31 cellular contexts compared by ENCODE assay signal in the genomic region with DNA sequence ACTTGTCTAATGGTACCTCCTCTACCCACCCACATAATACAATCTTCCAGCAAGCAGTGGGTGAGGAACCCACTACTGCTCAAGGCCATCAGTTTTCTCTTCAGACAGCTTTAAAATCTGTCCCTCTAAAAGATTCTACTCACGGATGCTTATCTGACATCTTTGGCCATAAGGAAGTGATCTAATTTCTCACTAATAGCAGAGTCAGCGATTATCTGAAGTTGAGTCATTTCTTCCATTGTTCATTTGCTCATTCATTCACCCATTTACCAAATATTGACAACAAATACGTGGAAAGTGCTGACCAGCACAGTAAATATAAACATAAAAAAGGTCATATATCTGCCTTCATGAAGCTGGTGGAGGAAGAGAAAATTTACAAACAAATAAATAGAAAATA.
A peak's percentile ranks its signal among the peaks of the same experiment; 100 is the strongest.
DNase-seq lines count a peak whose midpoint lies in the region; ATAC-seq, FAIRE-seq and TF ChIP-seq lines count a peak whose summit lies in the region.
"Had no signal": no experiment of that assay in that cellular context is flagged by ENCODE, and none has a peak within 500 bp of the region (broad histone marks: within the 10 kb centered on the region; RNA-seq: fewer than 3 reads in every experiment).

No MANE protein-coding gene starts in this region.

- BruUV-seq in HepG2 (replicated peaks; lab: Mats Ljungman, UMichigan), result no TSS peak

- no peaks in the 10 kb centered on the region for H3K36me3 Mint-ChIP-seq in astrocyte (ENCODE audit: low read depth, unreplicated experiment)
- H3K36me3 Mint-ChIP-seq in H9 (ENCODE audit: insufficient read depth in 1 of 3, low read depth in 3 of 3), result no peaks in the 10 kb centered on the region
- H3K36me3 Mint-ChIP-seq: stimulated activated naive B cell treated with anti-CD40 and anti-IgM and Interleukin-4, amounts not matched to agents 10 μg/mL and 1 μg/mL and 100 μg/mL, for 72 hours had no signal

- no peak overlapping the region for H2BK12ac ChIP-seq in H9 (ENCODE audit: insufficient read length, low read depth, low read length)

- H3K4me3 Mint-ChIP-seq in astrocyte (ENCODE audit: unreplicated experiment) (no peak overlapping the region), H9 (no peak overlapping the region)
- H3K4me3 Mint-ChIP-seq: CD4-positive, alpha-beta T cell; nephron; stimulated activated naive B cell treated with anti-CD40 and anti-IgM and Interleukin-4, amounts not matched to agents 10 μg/mL and 1 μg/mL and 100 μg/mL, for 72 hours had no signal

- H2BK15ac ChIP-seq in H9 (ENCODE audit: low read depth, low read length), result no peak overlapping the region

- H3K27ac ChIP-seq in HepG2 (ENCODE audit: extremely low read length, insufficient read depth, low read length) (no peak overlapping the region), right lobe of liver (no peak overlapping the region), astrocyte (ENCODE audit: low read depth, low read length) (peak overlapping the region; percentile 46), H9 (ENCODE audit: insufficient read length, low read depth, low read length) (no peak overlapping the region)
- H3K27ac ChIP-seq: heart left ventricle, lower lobe of right lung, pancreas, SK-N-MC, vagina, VCaP had no signal

- H3K4me2 ChIP-seq in HepG2 (ENCODE audit: low read depth, low read length) (no peak overlapping the region), astrocyte (ENCODE audit: low read length) (peak overlapping the region; percentile 25), H9 (ENCODE audit: insufficient read depth, insufficient read length, low read length) (no peak overlapping the region)

- no peak overlapping the region for H2BK20ac ChIP-seq in H9 (ENCODE audit: low read depth, low read length, poor library complexity, severe bottlenecking)

- H3K36me3 ChIP-seq in HepG2 (replicated peaks in 1 of 2; ENCODE audit: control insufficient read depth in 1 of 2, insufficient read depth in 2 of 2, low read length in 2 of 2) (no peaks in the 10 kb centered on the region), right lobe of liver (no peaks in the 10 kb centered on the region), astrocyte (ENCODE audit: insufficient read depth, low read length) (no peaks in the 10 kb centered on the region)
- H3K36me3 ChIP-seq: heart left ventricle, lower lobe of right lung, pancreas, vagina had no signal

- H2BK5ac ChIP-seq in H9 (ENCODE audit: insufficient read length, low read length), result no peak overlapping the region

- H4K91ac ChIP-seq in H9 (ENCODE audit: insufficient read length, low read depth, low read length), result no peak overlapping the region

- H3K4me1 ChIP-seq in HepG2 (ENCODE audit: insufficient read depth, low read length), result peaks cover 6% of the 10 kb centered on the region; the same call in 1 of the 2 replicates
- peaks cover 0 to 6% (median 0%) of the 10 kb centered on the region in 4 donors for H3K4me1 ChIP-seq in right lobe of liver
- peaks cover 15% of the 10 kb centered on the region for H3K4me1 ChIP-seq in astrocyte (ENCODE audit: insufficient read depth, low read length)
- H3K4me1 ChIP-seq in H9 (ENCODE audit: insufficient read depth, low read length), result no peaks in the 10 kb centered on the region

- TF ChIP-seq EP300 in HepG2 (IDR thresholded peaks at IDR 0.05; ENCODE audit: low read depth in 2 of 2, low read length in 2 of 2), result no peak
- no peak for TF ChIP-seq EP300 in HepG2 (CRISPR knock-in tag; IDR thresholded peaks at IDR 0.05; ENCODE audit: borderline replicate concordance)

- no peak overlapping the region for H3K4ac ChIP-seq in H9 (ENCODE audit: low read depth, low read length)

- no peak overlapping the region for H3K9ac ChIP-seq in HepG2 (ENCODE audit: insufficient read depth, low read depth, low read length)
- no peak overlapping the region for H3K9ac ChIP-seq in astrocyte (ENCODE audit: low read length)
- H3K9ac ChIP-seq in H9 (ENCODE audit: extremely low read depth, insufficient read length, low read length), result no peak overlapping the region

- H4K5ac ChIP-seq in H9 (ENCODE audit: insufficient read length, low read depth, low read length), result no peak overlapping the region

- no peaks in the 10 kb centered on the region for H3K79me2 ChIP-seq in HepG2 (ENCODE audit: insufficient read depth, low read length)
- no peaks in the 10 kb centered on the region for H3K79me2 ChIP-seq in astrocyte (ENCODE audit: insufficient read depth, low read length)
- H3K79me2 ChIP-seq in H9 (ENCODE audit: insufficient read depth, low read length), result no peaks in the 10 kb centered on the region

- no peak overlapping the region for H3T11ph ChIP-seq in H9 (ENCODE audit: low read length)

- H2AFZ ChIP-seq in HepG2 (ENCODE audit: low read length) (no peak overlapping the region), astrocyte (ENCODE audit: low read depth, low read length) (no peak overlapping the region), H9 (ENCODE audit: low read length) (no peak overlapping the region)

- no peak overlapping the region for H4K8ac ChIP-seq in H9 (replicated peaks; ENCODE audit: insufficient read length, low read depth, low read length)

- no peak for TF ChIP-seq CTCF in HepG2 (CRISPR knock-in tag; IDR thresholded peaks at IDR 0.05)
- TF ChIP-seq CTCF in right lobe of liver (IDR thresholded peaks at IDR 0.05), result no peak
- no peak for TF ChIP-seq CTCF in astrocyte (IDR thresholded peaks at IDR 0.05; ENCODE audit: insufficient read depth, low read depth, low read length)
- TF ChIP-seq CTCF in fibroblast of pulmonary artery (IDR thresholded peaks at IDR 0.05; ENCODE audit: low read length, missing control alignments), result no peak
- no peak for TF ChIP-seq CTCF in H9 (conservative IDR thresholded peaks at IDR 0.05)

- no peaks in the 10 kb centered on the region for H3K27me3 ChIP-seq in HepG2 (ENCODE audit: control insufficient read depth in 1 of 2, insufficient read depth in 2 of 2, low read length in 2 of 2)
- no peaks in the 10 kb centered on the region for H3K27me3 ChIP-seq in right lobe of liver
- H3K27me3 ChIP-seq in astrocyte (ENCODE audit: insufficient read depth, low read length), result no peaks in the 10 kb centered on the region
- no peaks in the 10 kb centered on the region for H3K27me3 ChIP-seq in H9 (ENCODE audit: insufficient read depth, low read length)
- H3K27me3 ChIP-seq: heart left ventricle, pancreas, vagina had no signal

- no peak overlapping the region for H2AK5ac ChIP-seq in H9 (ENCODE audit: insufficient read length, low read length)

- H3K27me3 Mint-ChIP-seq in astrocyte (ENCODE audit: low read depth, unreplicated experiment) (no peaks in the 10 kb centered on the region), H9 (ENCODE audit: low read depth) (no peaks in the 10 kb centered on the region)
- H3K27me3 Mint-ChIP-seq: CD4-positive, alpha-beta T cell had no signal

- intact Hi-C loops in HepG2 (cut with micrococcal nuclease; ENCODE audit: unreplicated experiment), result no loop called here
- intact Hi-C loops in right lobe of liver (cut with DNase I), result no loop called here

- no peak overlapping the region for H3K18ac ChIP-seq in H9 (ENCODE audit: insufficient read length, low read depth, low read length)

- ATAC-seq in HepG2 (no peak), right lobe of liver (no peak)
- ATAC-seq: heart left ventricle; lower lobe of right lung; pancreas; sciatic nerve; stimulated activated naive B cell treated with anti-CD40 and anti-IgM and Interleukin-4, amounts not matched to agents 10 μg/mL and 1 μg/mL and 100 μg/mL, for 72 hours had no signal

- H3K4me3 ChIP-seq in HepG2 (replicated peaks in 1 of 3; ENCODE audit: insufficient read depth in 1 of 3, low read depth in 2 of 3, low read length in 3 of 3), result no peak overlapping the region
- H3K4me3 ChIP-seq in right lobe of liver, result no peak overlapping the region
- no peak overlapping the region for H3K4me3 ChIP-seq in astrocyte (ENCODE audit: insufficient read depth, low read depth, low read length)
- H3K4me3 ChIP-seq in fibroblast of pulmonary artery (replicated peaks; ENCODE audit: low read depth, low read length), result no peak overlapping the region
- H3K4me3 ChIP-seq: heart left ventricle, lower lobe of right lung, pancreas, SK-N-MC, vagina had no signal

- TF ChIP-seq RAD21 in HepG2 (CRISPR knock-in tag; IDR thresholded peaks at IDR 0.05), result no peak

- H3K9me3 ChIP-seq in HepG2 (ENCODE audit: low read length) (no peaks in the 10 kb centered on the region), right lobe of liver (no peaks in the 10 kb centered on the region), astrocyte (ENCODE audit: insufficient read depth, low read depth, low read length) (no peaks in the 10 kb centered on the region), H9 (ENCODE audit: control insufficient read depth, low read depth, low read length) (no peaks in the 10 kb centered on the region)
- H3K9me3 ChIP-seq: heart left ventricle, lower lobe of right lung, pancreas, vagina had no signal

- POLR2A ChIA-PET in HepG2 (lab: Yijun Ruan, JAX), result no interaction called here

- CTCF ChIA-PET in HepG2 (lab: Yijun Ruan, JAX; ENCODE audit: low intra/inter-chr PET ratio, low total read pairs), result no interaction called here

- WGBS in HepG2 (ENCODE audit: low lambda C conversion rate), result 37% methylated on average over 3 of the region's 3 CpGs
- WGBS in right lobe of liver (ENCODE audit: insufficient coverage, low coverage, low lambda C conversion rate, missing lambda C conversion rate), result 31% methylated on average over 3 of the region's 3 CpGs
- no CpG with 5 or more reads among the region's 3 CpGs for WGBS in H9 (ENCODE audit: extremely low coverage, insufficient read length, low lambda C conversion rate)

- no peak for DNase-seq in HepG2 (ENCODE audit: low spot score)
- no peak for DNase-seq in right lobe of liver
- peak; percentile 39 for DNase-seq in astrocyte (ENCODE audit: low read depth)
- DNase-seq in fibroblast of pulmonary artery (ENCODE audit: low read depth), result peak; percentile 34
- no peak for DNase-seq in H9
- no peak for DNase-seq in pons (ENCODE audit: low spot score)
- DNase-seq in NCI-H1417 treated with DMSO at 0.1 percent for 48 hours (lab: John Stamatoyannopoulos, UW), result no peak
- no peak for DNase-seq in H4 (ENCODE audit: low spot score)
- DNase-seq: activated CD4-positive, alpha-beta T cell treated with anti-CD3 and anti-CD28 coated beads for 4 hours; activated gamma-delta T cell treated with Interleukin-2 at 50 U/mL for 16 hours; activated T-cell treated with anti-CD3 and anti-CD28 coated beads, Interleukin-2, amount 50 U/mL, for 1 hour; AML-193; CD4-positive, alpha-beta T cell; cerebellar nuclear complex; heart left ventricle; KBM-7; lower lobe of right lung; MM.1S; NCI-H2081; NCI-H226; pancreas; stimulated activated CD4-positive, alpha-beta T cell treated with anti-CD3 and anti-CD28 coated beads, Interleukin-12 subunit alpha, Interleukin-12 subunit beta, amount 100 ng/mL, for 4 hours; stimulated activated CD4-positive, alpha-beta T cell treated with anti-CD3 and anti-CD28 coated beads, Interleukin-4, amount 100 ng/mL, for 24 hours; stimulated activated naive B cell treated with anti-CD40 and anti-IgM and Interleukin-4, amounts not matched to agents 10 μg/mL and 1 μg/mL and 100 μg/mL, for 72 hours had no signal

- no peaks in the 10 kb centered on the region for H3K23me2 ChIP-seq in H9 (ENCODE audit: insufficient read length, low read depth, low read length, poor library complexity, severe bottlenecking)

- H3K79me1 ChIP-seq in H9 (ENCODE audit: insufficient read depth, low read depth, low read length, poor library complexity, severe bottlenecking), result no peaks in the 10 kb centered on the region

- H3K9me3 Mint-ChIP-seq in astrocyte (ENCODE audit: unreplicated experiment) (no peaks in the 10 kb centered on the region), H9 (no peaks in the 10 kb centered on the region)
- H3K9me3 Mint-ChIP-seq: CD4-positive, alpha-beta T cell; nephron; stimulated activated naive B cell treated with anti-CD40 and anti-IgM and Interleukin-4, amounts not matched to agents 10 μg/mL and 1 μg/mL and 100 μg/mL, for 72 hours had no signal

- FAIRE-seq in HepG2 (lab: Jason Lieb, UNC) (no peak), astrocyte (lab: Jason Lieb, UNC) (no peak)
- FAIRE-seq: H1, pancreas, RCC 7860 had no signal

- H3K4me1 Mint-ChIP-seq in astrocyte (ENCODE audit: low read depth, unreplicated experiment) (peaks cover 16% of the 10 kb centered on the region), H9 (no peaks in the 10 kb centered on the region)
- H3K4me1 Mint-ChIP-seq: stimulated activated naive B cell treated with anti-CD40 and anti-IgM and Interleukin-4, amounts not matched to agents 10 μg/mL and 1 μg/mL and 100 μg/mL, for 72 hours had no signal

- in situ Hi-C loops in HepG2 (cut with HindIII; ENCODE audit: extremely low pct_ligation_motif_present, low pct_unique_long_range_greater_than_20kb), result no loop called here

- H4K20me1 ChIP-seq in HepG2 (ENCODE audit: insufficient read depth, low read length), result no peaks in the 10 kb centered on the region
- H4K20me1 ChIP-seq in astrocyte (ENCODE audit: insufficient read depth, low read length), result no peaks in the 10 kb centered on the region
- H4K20me1 ChIP-seq in H9 (ENCODE audit: control insufficient read depth, insufficient read depth, insufficient read length), result no peaks in the 10 kb centered on the region

- H3K56ac ChIP-seq in H9 (ENCODE audit: insufficient read length, low read depth, low read length), result no peak overlapping the region

- H3K14ac ChIP-seq in H9 (ENCODE audit: insufficient read depth, low read length), result no peak overlapping the region

- no peak overlapping the region for H3K27ac Mint-ChIP-seq in astrocyte (ENCODE audit: unreplicated experiment)
- no peak overlapping the region for H3K27ac Mint-ChIP-seq in H9
- H3K27ac Mint-ChIP-seq: CD4-positive, alpha-beta T cell; nephron; stimulated activated naive B cell treated with anti-CD40 and anti-IgM and Interleukin-4, amounts not matched to agents 10 μg/mL and 1 μg/mL and 100 μg/mL, for 72 hours had no signal

- no peak overlapping the region for H2BK120ac ChIP-seq in H9 (ENCODE audit: low read depth, low read length, poor library complexity, severe bottlenecking)

- no peak overlapping the region for H3K23ac ChIP-seq in H9 (ENCODE audit: insufficient read length, low read depth, low read length)

- TF ChIP-seq POLR2A in HepG2 (IDR thresholded peaks at IDR 0.05; ENCODE audit: insufficient read depth in 1 of 2, low read depth in 2 of 2, low read length in 2 of 2) (no peak), right lobe of liver (IDR thresholded peaks at IDR 0.05) (no peak)

Comparison
In these comparisons a context has a peak if more than half of its experiments do, and no peak if none do; other contexts are left out.
1. DNase-seq: peak in astrocyte (single experiment) and fibroblast of pulmonary artery (single experiment); none in HepG2 (single experiment), right lobe of liver (0 of 3), H9 (single experiment), pons (single experiment), NCI-H1417 treated with DMSO at 0.1 percent for 48 hours (single experiment) and H4 (single experiment).